Comparison of ENCODE assay signal across 25 cellular contexts in the genomic region with DNA sequence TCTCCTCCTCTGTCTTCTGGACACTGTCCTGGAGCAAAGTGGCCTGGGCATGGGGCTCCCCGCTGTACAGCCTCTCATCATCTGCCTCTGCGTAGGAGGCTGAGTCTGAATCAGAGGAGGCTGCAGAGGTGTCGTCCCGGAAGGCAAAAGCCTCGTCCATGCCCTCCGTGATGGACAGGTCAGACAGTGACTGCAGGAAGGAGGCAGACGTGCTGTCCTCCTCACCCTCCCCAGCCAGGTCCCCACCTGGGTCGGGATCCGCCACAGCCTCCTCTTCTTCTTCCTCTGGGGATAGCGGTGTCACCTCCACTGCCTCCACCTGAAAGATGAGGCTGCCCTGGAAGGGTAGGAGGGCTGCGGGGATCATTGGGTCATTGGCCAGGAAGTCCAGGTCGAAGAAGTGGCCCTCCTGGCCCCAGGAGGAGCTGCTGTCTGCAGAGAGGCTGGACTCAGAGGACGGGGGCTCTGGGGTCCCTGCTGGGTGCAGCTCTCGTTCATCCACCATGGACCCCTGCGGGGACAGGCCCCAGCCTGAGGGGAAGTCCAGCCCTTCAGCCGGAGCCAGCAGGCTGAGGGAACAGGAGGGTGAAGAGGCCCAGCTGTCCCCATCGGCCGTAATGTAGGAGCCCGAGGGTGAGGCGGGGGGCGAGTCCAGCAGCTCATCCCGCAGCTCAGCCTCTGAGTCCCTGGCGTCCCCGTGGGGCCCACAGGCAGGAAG. TPM values are rescaled to one million over a fixed set of nuclear protein-coding genes. Genes with fewer than 3 reads are reported as not detected.
"Had no signal": no experiment of that assay in that cellular context is flagged by ENCODE, and none has a peak within 500 bp of the region (broad histone marks: within the 10 kb centered on the region; RNA-seq: fewer than 3 reads in every experiment).

No MANE protein-coding gene starts in this region.

- H3K4me3 Mint-ChIP-seq: activated CD4-positive, alpha-beta T cell treated with anti-CD3 and anti-CD28 coated beads, Interleukin-2, amount 10 ng/mL, durations not matched to agents 7 days and 5 days; activated CD8-positive, alpha-beta memory T cell treated with anti-CD3 and anti-CD28 coated beads, Interleukin-2, amount 10 ng/mL, durations not matched to agents 7 days and 5 days; activated CD8-positive, alpha-beta T cell treated with anti-CD3 and anti-CD28 coated beads for 36 hours; activated naive CD4-positive, alpha-beta T cell treated with anti-CD3 and anti-CD28 coated beads, Interleukin-2, amount 50 U/mL, for 24 hours; endodermal cell; naive thymus-derived CD8-positive, alpha-beta T cell; neural progenitor cell; stimulated activated naive CD8-positive, alpha-beta T cell treated with anti-CD3 and anti-CD28 coated beads, Interleukin-15, Interleukin-2, amounts not matched to agents 100 ng/mL and 50 ng/mL, for 24 hours; T-helper 2 cell treated with Interferon-gamma antibody and Interleukin-4, amounts not matched to agents 5 μg/mL and 100 μg/mL, for 36 hours had no signal

- H3K36me3 Mint-ChIP-seq: activated CD8-positive, alpha-beta memory T cell treated with anti-CD3 and anti-CD28 coated beads, Interleukin-2, amount 10 ng/mL, durations not matched to agents 7 days and 5 days; activated naive CD4-positive, alpha-beta T cell treated with anti-CD3 and anti-CD28 coated beads, Interleukin-2, amount 50 U/mL, for 24 hours; naive thymus-derived CD8-positive, alpha-beta T cell; neural progenitor cell had no signal

- H3K9me3 Mint-ChIP-seq: activated CD4-positive, alpha-beta T cell treated with anti-CD3 and anti-CD28 coated beads, Interleukin-2, amount 10 ng/mL, durations not matched to agents 7 days and 5 days; activated CD8-positive, alpha-beta T cell treated with anti-CD3 and anti-CD28 coated beads for 36 hours; activated naive CD4-positive, alpha-beta T cell treated with anti-CD3 and anti-CD28 coated beads, Interleukin-2, amount 50 U/mL, for 24 hours; endodermal cell; naive thymus-derived CD8-positive, alpha-beta T cell; neural progenitor cell; stimulated activated naive CD8-positive, alpha-beta T cell treated with anti-CD3 and anti-CD28 coated beads, Interleukin-15, Interleukin-2, amounts not matched to agents 100 ng/mL and 50 ng/mL, for 24 hours; T-helper 2 cell treated with Interferon-gamma antibody and Interleukin-4, amounts not matched to agents 5 μg/mL and 100 μg/mL, for 36 hours had no signal

- DNase-seq: activated CD4-positive, alpha-beta T cell treated with anti-CD3 and anti-CD28 coated beads, Interleukin-2, amount 10 ng/mL, durations not matched to agents 7 days and 5 days; activated CD4-positive, CD25-positive, alpha-beta regulatory T cell treated with anti-CD3 and anti-CD28 coated beads, Interleukin-2, amount 50 U/mL, for 72 hours; activated CD8-positive, alpha-beta memory T cell treated with anti-CD3 and anti-CD28 coated beads, Interleukin-2, amount 10 ng/mL, durations not matched to agents 7 days and 5 days; activated CD8-positive, alpha-beta T cell treated with anti-CD3 and anti-CD28 coated beads for 36 hours; activated effector memory CD4-positive, alpha-beta T cell treated with anti-CD3 and anti-CD28 coated beads, Interleukin-2, amount 50 U/mL, for 16 hours; activated T-cell treated with anti-CD3 and anti-CD28 coated beads for 4 hours; brain microvascular endothelial cell; central memory CD4-positive, alpha-beta T cell; colonic mucosa; endodermal cell; esophagus squamous epithelium; islet precursor cell; lower lobe of right lung; stimulated activated CD4-positive, alpha-beta T cell treated with anti-CD3 and anti-CD28 coated beads, Interleukin-1b, Interleukin-23, amount 100 ng/mL, for 48 hours; transverse colon; WERI-Rb-1 had no signal

- ATAC-seq: activated CD8-positive, alpha-beta memory T cell treated with anti-CD3 and anti-CD28 coated beads, Interleukin-2, amount 10 ng/mL, durations not matched to agents 7 days and 5 days; activated CD8-positive, alpha-beta T cell treated with anti-CD3 and anti-CD28 coated beads for 36 hours; gastroesophageal sphincter; left lobe of liver; lower lobe of right lung; naive thymus-derived CD8-positive, alpha-beta T cell had no signal

- H3K27ac ChIP-seq: brain microvascular endothelial cell, colonic mucosa, esophagus squamous epithelium, gastroesophageal sphincter, lower lobe of right lung, neural progenitor cell, prostate gland, transverse colon, vagina, WERI-Rb-1 had no signal

- H3K4me1 Mint-ChIP-seq: endodermal cell had no signal

- H3K27ac Mint-ChIP-seq: activated CD4-positive, alpha-beta T cell treated with anti-CD3 and anti-CD28 coated beads, Interleukin-2, amount 10 ng/mL, durations not matched to agents 7 days and 5 days; activated CD8-positive, alpha-beta memory T cell treated with anti-CD3 and anti-CD28 coated beads, Interleukin-2, amount 10 ng/mL, durations not matched to agents 7 days and 5 days; activated CD8-positive, alpha-beta T cell treated with anti-CD3 and anti-CD28 coated beads for 36 hours; activated naive CD4-positive, alpha-beta T cell treated with anti-CD3 and anti-CD28 coated beads, Interleukin-2, amount 50 U/mL, for 24 hours; endodermal cell; stimulated activated naive CD8-positive, alpha-beta T cell treated with anti-CD3 and anti-CD28 coated beads, Interleukin-15, Interleukin-2, amounts not matched to agents 100 ng/mL and 50 ng/mL, for 24 hours; T-helper 2 cell treated with Interferon-gamma antibody and Interleukin-4, amounts not matched to agents 5 μg/mL and 100 μg/mL, for 36 hours had no signal

RNA-seq across cellular contexts. Expression of gene NACAD, which starts 3.7 kb away (rescaled TPM):
- total RNA-seq: activated CD4-positive, alpha-beta T cell treated with anti-CD3 and anti-CD28 coated beads, Interleukin-2, amount 10 ng/mL, durations not matched to agents 7 days and 5 days had no signal
